Comparison of ENCODE assay signal across 8 cellular contexts in genomic region chrX:47523713-47524166, GRCh38. TPM values are rescaled to one million over a fixed set of nuclear protein-coding genes. Genes with fewer than 3 reads are reported as not detected.
A peak's percentile ranks its signal among the peaks of the same experiment; 100 is the strongest.
DNase-seq lines count a peak whose midpoint lies in the region; ATAC-seq and TF ChIP-seq lines count a peak whose summit lies in the region.

No MANE protein-coding gene starts in this region.

- no peak for ATAC-seq in foreskin keratinocyte

- H3K27ac ChIP-seq in osteoblast (ENCODE audit: low read depth, low read length): no peak overlapping the region
- H3K27ac ChIP-seq in foreskin keratinocyte: no peak overlapping the region

- H3K79me2 ChIP-seq in osteoblast (ENCODE audit: insufficient read depth, low read length): no peaks in the 10 kb centered on the region

- peak overlapping the region; percentile 84 for H2AFZ ChIP-seq in osteoblast (ENCODE audit: low read length)

- no peaks in the 10 kb centered on the region for H3K36me3 ChIP-seq in osteoblast (ENCODE audit: insufficient read depth, low read length)

- TF ChIP-seq CTCF in GM12865 (IDR thresholded peaks at IDR 0.05; ENCODE audit: insufficient read depth, low read depth, low read length, missing control alignments) (no peak), epithelial cell of esophagus (IDR thresholded peaks at IDR 0.05; ENCODE audit: insufficient read depth, low read depth, low read length, missing control alignments) (no peak), osteoblast (IDR thresholded peaks at IDR 0.05; ENCODE audit: extremely low read depth, low read depth, low read length) (no peak), foreskin keratinocyte (conservative IDR thresholded peaks at IDR 0.05) (no peak)

- H3K27me3 ChIP-seq in osteoblast (ENCODE audit: insufficient read depth, low read length) (no peaks in the 10 kb centered on the region), foreskin keratinocyte (no peaks in the 10 kb centered on the region)

- H3K4me2 ChIP-seq in osteoblast (ENCODE audit: insufficient read depth, low read length): peak overlapping the region; percentile 81

- no peaks in the 10 kb centered on the region for H3K4me1 ChIP-seq in osteoblast (ENCODE audit: insufficient read depth, low read length)
- no peaks in the 10 kb centered on the region for H3K4me1 ChIP-seq in foreskin keratinocyte

- H4K20me1 ChIP-seq in osteoblast (ENCODE audit: insufficient read depth, low read length): no peaks in the 10 kb centered on the region

- H3K4me3 ChIP-seq in GM12865 (ENCODE audit: low read depth, low read length): peak overlapping the region; percentile 64
- peak overlapping the region; percentile 43 for H3K4me3 ChIP-seq in epithelial cell of esophagus (ENCODE audit: low read length)
- H3K4me3 ChIP-seq in osteoblast (ENCODE audit: insufficient read depth, low read length): peak overlapping the region; percentile 73

- DNase-seq in GM12865 (ENCODE audit: low read depth): no peak
- peak; percentile 24 for DNase-seq in NCI-H69 (lab: John Stamatoyannopoulos, UW)
- DNase-seq in epithelial cell of esophagus (ENCODE audit: low read depth): no peak
- DNase-seq in osteoblast (ENCODE audit: insufficient read length, low spot score, missing footprints): no peak
- DNase-seq in DMS153 (lab: John Stamatoyannopoulos, UW): no peak
- DNase-seq in islet precursor cell: no peak
- no peak for DNase-seq in foreskin keratinocyte
- no peak for DNase-seq in NCI-H1694 (lab: John Stamatoyannopoulos, UW)

- no peaks in the 10 kb centered on the region for H3K9me3 ChIP-seq in osteoblast (ENCODE audit: low read depth, low read length)

RNA-seq across cellular contexts. Expression of gene ARAF, which starts 37.3 kb away (rescaled TPM):
- 18.9 and 21.0 TPM in 2 replicates for total RNA-seq in osteoblast
- total RNA-seq in foreskin keratinocyte: 39.1 and 40.6 TPM in 2 replicates
- 40.7 and 42.8 TPM in 2 replicates for polyA plus RNA-seq in foreskin keratinocyte

RNA-seq across cellular contexts. Expression of gene ZNF41, which starts 40.7 kb away (rescaled TPM):
- total RNA-seq in osteoblast (9.0 and 9.1 TPM in 2 replicates), foreskin keratinocyte (6.2 and 6.8 TPM in 2 replicates)
- 0.78 and 1.1 TPM in 2 replicates for polyA plus RNA-seq in foreskin keratinocyte

RNA-seq across cellular contexts. Expression of gene TIMP1, which starts 58.5 kb away (rescaled TPM):
- total RNA-seq in osteoblast: 904 and 922 TPM in 2 replicates
- 158 and 163 TPM in 2 replicates for total RNA-seq in foreskin keratinocyte
- 231 and 234 TPM in 2 replicates for polyA plus RNA-seq in foreskin keratinocyte
